ENCODE assay signal across 21 cellular contexts in genomic region chr11:68317147-68317785, GRCh38. TPM values are rescaled to one million over a fixed set of nuclear protein-coding genes. Genes with fewer than 3 reads are reported as not detected.
DNase-seq lines count a peak whose midpoint lies in the region; ATAC-seq and TF ChIP-seq lines count a peak whose summit lies in the region.
"Had no signal": no experiment of that assay in that cellular context is flagged by ENCODE, and none has a peak within 500 bp of the region (broad histone marks: within the 10 kb centered on the region; RNA-seq: fewer than 3 reads in every experiment).

No MANE protein-coding gene starts in this region.

- no peak for TF ChIP-seq CTCF in heart left ventricle (IDR thresholded peaks at IDR 0.05)
- no peak for TF ChIP-seq CTCF in breast epithelium (IDR thresholded peaks at IDR 0.05)

- intact Hi-C loops in heart left ventricle (cut with DNase I) (loop anchor here in 2 of 10 donors (5.0 kb wide), 1 partner anchor 55 kb away; no protein-coding TSS in a partner anchor), cardiac septum (cut with DNase I) (no loop called here), breast epithelium (cut with DNase I; ENCODE audit: low total_unique reads) (no loop called here)

- H3K27ac ChIP-seq in heart left ventricle (peak overlapping the region in 8 of 12 donors; percentile 23 to 84 (median 50)), breast epithelium (peak overlapping the region; percentile 60 to 72), muscle layer of colon (ENCODE audit: low read depth, low read length) (peak overlapping the region; percentile 68)
- H3K27ac ChIP-seq: parathyroid adenoma, spleen had no signal

- H3K36me3 ChIP-seq in heart left ventricle (no peaks in the 10 kb centered on the region), breast epithelium (no peaks in the 10 kb centered on the region), muscle layer of colon (ENCODE audit: insufficient read depth, low read length) (no peaks in the 10 kb centered on the region)
- H3K36me3 ChIP-seq: spleen had no signal

- H3K4me1 ChIP-seq in heart left ventricle (peaks cover 3 to 66% (median 49%) of the 10 kb centered on the region in 12 donors), breast epithelium (peaks cover 6 to 11% of the 10 kb centered on the region in 2 donors), muscle layer of colon (ENCODE audit: insufficient read depth, low read length) (peaks cover 46% of the 10 kb centered on the region)

- no peak overlapping the region for H3K9ac ChIP-seq in muscle layer of colon (ENCODE audit: low read length)
- H3K9ac ChIP-seq: parathyroid adenoma had no signal

- ATAC-seq in heart left ventricle: no peak
- ATAC-seq: activated T-cell treated with anti-CD3 and anti-CD28 coated beads, Interleukin-2, amount 50 U/mL, for 4 hours had no signal

- H3K4me3 ChIP-seq in heart left ventricle: peak overlapping the region in 2 of 12 donors; percentile 16 to 19
- H3K4me3 ChIP-seq in breast epithelium: peak overlapping the region in 1 of 3 donors; percentile 28
- H3K4me3 ChIP-seq in muscle layer of colon (ENCODE audit: low read depth in 1 of 2, low read length in 2 of 2): peak overlapping the region in 1 of 2 donors; percentile 27
- H3K4me3 ChIP-seq: HAP-1, spleen had no signal

- no peaks in the 10 kb centered on the region for H3K9me3 ChIP-seq in heart left ventricle
- H3K9me3 ChIP-seq in breast epithelium: no peaks in the 10 kb centered on the region
- H3K9me3 ChIP-seq in muscle layer of colon (ENCODE audit: low read length): no peaks in the 10 kb centered on the region
- H3K9me3 ChIP-seq: HAP-1, spleen had no signal

- DNase-seq in heart left ventricle: no peak
- no peak for DNase-seq in cardiac septum (ENCODE audit: low spot score)
- no peak for DNase-seq in breast epithelium (ENCODE audit: low spot score in 2 of 2)
- no peak for DNase-seq in NCI-H146 treated with DMSO at 0.1 percent for 48 hours (lab: John Stamatoyannopoulos, UW; ENCODE audit: unreplicated experiment)
- DNase-seq in NK-92 treated with Interleukin-12 subunit alpha and Interleukin-12 subunit beta, amount 100 ng/mL, for 24 hours (lab: John Stamatoyannopoulos, UW): no peak
- no peak for DNase-seq in RKO (ENCODE audit: low spot score)
- no peak for DNase-seq in occipital lobe (lab: John Stamatoyannopoulos, UW)
- DNase-seq: activated CD4-positive, alpha-beta memory T cell treated with anti-CD3 and anti-CD28 coated beads, Interleukin-2, amount 10 ng/mL, durations not matched to agents 7 days and 5 days; activated T-cell treated with anti-CD3 and anti-CD28 coated beads, Interleukin-2, amount 50 U/mL, for 4 hours; CD4-positive, alpha-beta T cell; central memory CD4-positive, alpha-beta T cell; DND-41; Karpas-422; NCI-H2171 treated with DMSO at 0.1 percent for 48 hours; NCI-H774; RPMI8226; spleen; T-helper 1 cell had no signal

- TF ChIP-seq POLR2A in heart left ventricle (IDR thresholded peaks at IDR 0.05): no peak
- no peak for TF ChIP-seq POLR2A in breast epithelium (IDR thresholded peaks at IDR 0.05)

- H3K27me3 ChIP-seq in heart left ventricle (peaks cover 0 to 3% (median 0%) of the 10 kb centered on the region in 9 donors), breast epithelium (no peaks in the 10 kb centered on the region), muscle layer of colon (ENCODE audit: control insufficient read depth in 1 of 2, insufficient read depth in 2 of 2, low read length in 2 of 2) (no peaks in the 10 kb centered on the region)

- WGBS in heart left ventricle, 4 donors: 57 to 65% (median 58%) methylated on average over 9 to 15 of the region's 15 CpGs

RNA-seq across cellular contexts. Expression of gene LRP5, which starts 4.9 kb away (rescaled TPM):
- total RNA-seq in heart left ventricle (10 to 100 TPM; 34.5 to 62.5 (median 39.8) TPM), cardiac septum (38.6 TPM), breast epithelium (10 to 100 TPM; 23.6 to 48.8 (median 24.5) TPM), occipital lobe (15.1 TPM)
- polyA plus RNA-seq in heart left ventricle: 10 to 100 TPM; 30.2 to 44.0 TPM

RNA-seq across cellular contexts. Expression of gene C11orf24, which starts 45.5 kb away (rescaled TPM):
- total RNA-seq in heart left ventricle (10 to 100 TPM; 17.6 to 47.1 (median 31.6) TPM), cardiac septum (45.2 TPM), breast epithelium (10 to 100 TPM; 11.4 to 22.7 (median 12.5) TPM), occipital lobe (10.6 TPM)
- 10 to 100 TPM; 33.6 to 60.5 TPM for polyA plus RNA-seq in heart left ventricle
